ENCODE assay signal across 20 cellular contexts in genomic region chr10:71679425-71679824, GRCh38. TPM values are rescaled to one million over a fixed set of nuclear protein-coding genes. Genes with fewer than 3 reads are reported as not detected.
"Had no signal": no experiment of that assay in that cellular context is flagged by ENCODE, and none has a peak within 500 bp of the region (broad histone marks: within the 10 kb centered on the region; RNA-seq: fewer than 3 reads in every experiment).

No MANE protein-coding gene starts in this region.

- H3K27ac ChIP-seq: dorsolateral prefrontal cortex, ovary, prostate gland, sigmoid colon, skin epidermis, tibial artery, vagina had no signal

- H3K4me1 ChIP-seq: prostate gland, sigmoid colon, tibial artery, vagina had no signal

- H3K36me3 ChIP-seq: ovary, prostate gland, sigmoid colon, tibial artery, upper lobe of left lung, vagina had no signal

- H3K27me3 ChIP-seq: dorsolateral prefrontal cortex, ovary, sigmoid colon, upper lobe of left lung, vagina had no signal

- H3K9me3 ChIP-seq: ovary, prostate gland, sigmoid colon, tibial artery, upper lobe of left lung, vagina had no signal

- DNase-seq: central memory CD4-positive, alpha-beta T cell; cortex of kidney; dorsolateral prefrontal cortex; effector CD8-positive, alpha-beta T cell; immature natural killer cell; mammary epithelial cell; natural killer cell; nucleus accumbens; ovary; sigmoid colon; stimulated activated CD4-positive, alpha-beta T cell treated with anti-CD3 and anti-CD28 coated beads, Interleukin-2, amount 100 ng/mL, for 24 hours; stimulated activated naive CD4-positive, alpha-beta T cell treated with Interleukin-2 at 50 U/mL for 16 hours; tibial artery; upper lobe of left lung had no signal

- H3K4me3 ChIP-seq: dorsolateral prefrontal cortex, ovary, prostate gland, sigmoid colon, skin epidermis, tibial artery, upper lobe of left lung, vagina had no signal

RNA-seq across cellular contexts. Expression of gene C10orf105, which starts 40.2 kb away (rescaled TPM):
- total RNA-seq: frontal cortex, renal cortical epithelial cell had no signal
- polyA plus RNA-seq: keratinocyte, mammary epithelial cell had no signal
